In the genomic region with DNA sequence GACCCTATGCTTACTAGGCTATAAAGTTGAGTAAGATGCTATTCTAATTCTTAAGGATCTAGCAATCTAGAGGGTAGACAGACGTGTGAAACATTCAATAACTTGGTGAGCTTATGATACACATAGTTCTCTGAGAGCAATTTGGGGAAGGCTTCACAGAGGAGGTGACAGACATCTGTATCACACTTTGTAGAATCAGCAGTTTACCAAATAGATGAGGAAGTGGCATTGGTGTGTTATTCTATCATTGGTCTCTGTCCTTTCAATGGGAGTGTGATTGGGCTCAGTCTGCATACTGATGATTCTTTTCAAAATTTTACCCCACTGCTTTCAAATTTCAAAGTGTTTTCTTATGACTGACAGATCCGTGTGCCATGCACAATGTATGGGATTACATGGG, we compare ENCODE assay signal across 29 cellular contexts. TPM values are rescaled to one million over a fixed set of nuclear protein-coding genes. Genes with fewer than 3 reads are reported as not detected.
"Had no signal": no experiment of that assay in that cellular context is flagged by ENCODE, and none has a peak within 500 bp of the region (broad histone marks: within the 10 kb centered on the region; RNA-seq: fewer than 3 reads in every experiment).

No MANE protein-coding gene starts in this region.

- H3K4me3 ChIP-seq: body of pancreas, SJSA1 had no signal

- H3K36me3 ChIP-seq: SJSA1, WERI-Rb-1 had no signal

- FAIRE-seq: bronchial epithelial cell had no signal

- H3K27me3 ChIP-seq: body of pancreas, SJSA1 had no signal

- H3K27ac ChIP-seq: body of pancreas, SJSA1, WERI-Rb-1 had no signal

- H3K9me3 ChIP-seq: body of pancreas, SJSA1 had no signal

- DNase-seq: activated CD4-positive, alpha-beta memory T cell treated with anti-CD3 and anti-CD28 coated beads, Interleukin-2, amount 10 ng/mL, durations not matched to agents 7 days and 5 days; activated CD4-positive, alpha-beta T cell treated with anti-CD3 and anti-CD28 coated beads for 36 hours; activated CD4-positive, alpha-beta T cell treated with anti-CD3 and anti-CD28 coated beads, Interleukin-2, amount 50 U/mL, for 1 hour; activated gamma-delta T cell; activated naive CD4-positive, alpha-beta T cell treated with anti-CD3 and anti-CD28 coated beads, Interleukin-2, amount 10 ng/mL, durations not matched to agents 7 days and 5 days; activated naive CD8-positive, alpha-beta T cell treated with anti-CD3 and anti-CD28 coated beads for 36 hours; activated T-cell treated with anti-CD3 and anti-CD28 coated beads for 4 hours; activated T-cell treated with anti-CD3 and anti-CD28 coated beads, Interleukin-2, amount 50 U/mL, for 48 hours; anterior cingulate cortex; body of pancreas; IMR-90; KG1; NCI-H1048; NCI-H146; NCI-H187 treated with DMSO at 0.1 percent for 48 hours; NCI-H2081 treated with DMSO at 0.1 percent for 48 hours; NCI-H446; NCI-H524; RPMI8226; T-cell; T-helper 2 cell; T1000; WERI-Rb-1 had no signal

- ATAC-seq: activated CD4-positive, alpha-beta T cell treated with anti-CD3 and anti-CD28 coated beads for 36 hours; activated T-helper 17 cell treated with anti-CD3 and anti-CD28 coated beads, Interleukin-2, amount 50 U/mL, for 72 hours; body of pancreas; Right ventricle myocardium inferior; SK-N-SH treated with all-trans-retinoic acid at 6 μM for 48 hours; T-cell had no signal

RNA-seq across cellular contexts. Expression of a gene that starts 47.0 kb away (rescaled TPM):
- total RNA-seq: activated CD8-positive, alpha-beta memory T cell treated with anti-CD3 and anti-CD28 coated beads for 36 hours had no signal
